ENCODE assay signal across 25 cellular contexts in genomic region chr5:78671609-78672008, GRCh38. TPM values are rescaled to one million over a fixed set of nuclear protein-coding genes. Genes with fewer than 3 reads are reported as not detected.
DNase-seq lines count a peak whose midpoint lies in the region; ATAC-seq, FAIRE-seq and TF ChIP-seq lines count a peak whose summit lies in the region.
"Had no signal": no experiment of that assay in that cellular context is flagged by ENCODE, and none has a peak within 500 bp of the region (broad histone marks: within the 10 kb centered on the region; RNA-seq: fewer than 3 reads in every experiment).

No MANE protein-coding gene starts in this region.

- H3K4me3 Mint-ChIP-seq in astrocyte (ENCODE audit: unreplicated experiment): no peak overlapping the region
- H3K4me3 Mint-ChIP-seq: activated B cell treated with CpG ODN at 0.5 μM for 24 hours; activated CD4-positive, alpha-beta memory T cell treated with anti-CD3 and anti-CD28 coated beads, Interleukin-2, amount 10 ng/mL, durations not matched to agents 7 days and 5 days; activated naive CD4-positive, alpha-beta T cell treated with anti-CD3 and anti-CD28 coated beads, Interleukin-2, amount 10 ng/mL, durations not matched to agents 7 days and 5 days; activated T-cell treated with anti-CD3 and anti-CD28 coated beads, Interleukin-2, amount 50 U/mL, for 24 hours; nephron progenitor cell had no signal

- H3K27ac Mint-ChIP-seq in astrocyte (ENCODE audit: unreplicated experiment): no peak overlapping the region
- H3K27ac Mint-ChIP-seq: activated B cell treated with CpG ODN at 0.5 μM for 24 hours; activated CD4-positive, alpha-beta memory T cell treated with anti-CD3 and anti-CD28 coated beads, Interleukin-2, amount 10 ng/mL, durations not matched to agents 7 days and 5 days; activated naive CD4-positive, alpha-beta T cell treated with anti-CD3 and anti-CD28 coated beads, Interleukin-2, amount 10 ng/mL, durations not matched to agents 7 days and 5 days; activated T-cell treated with anti-CD3 and anti-CD28 coated beads, Interleukin-2, amount 50 U/mL, for 24 hours; nephron progenitor cell; progenitor cell of endocrine pancreas had no signal

- H3K9me3 ChIP-seq in A549 (no peaks in the 10 kb centered on the region), astrocyte (ENCODE audit: insufficient read depth, low read depth, low read length) (no peaks in the 10 kb centered on the region), hepatocyte (ENCODE audit: low read depth) (no peaks in the 10 kb centered on the region)

- H3K4me1 ChIP-seq in A549 (peaks cover 44% of the 10 kb centered on the region), astrocyte (ENCODE audit: insufficient read depth, low read length) (no peaks in the 10 kb centered on the region), hepatocyte (ENCODE audit: insufficient read depth) (peaks cover 17% of the 10 kb centered on the region)

- H3K36me3 Mint-ChIP-seq in astrocyte (ENCODE audit: low read depth, unreplicated experiment): no peaks in the 10 kb centered on the region
- H3K36me3 Mint-ChIP-seq: activated naive CD4-positive, alpha-beta T cell treated with anti-CD3 and anti-CD28 coated beads, Interleukin-2, amount 10 ng/mL, durations not matched to agents 7 days and 5 days had no signal

- no peak for TF ChIP-seq CTCF in A549 (IDR thresholded peaks at IDR 0.05)
- no peak for TF ChIP-seq CTCF in astrocyte (IDR thresholded peaks at IDR 0.05; ENCODE audit: insufficient read depth, low read depth, low read length)
- no peak for TF ChIP-seq CTCF in hepatocyte (IDR thresholded peaks at IDR 0.05; ENCODE audit: poor library complexity)

- CTCF ChIA-PET in A549 (lab: Yijun Ruan, JAX) (interaction anchor here (0.6 kb wide), 1 partner anchor 1782 kb away, joined by 4 read pairs; no protein-coding TSS in a partner anchor), HEK293T (lab: Yijun Ruan, JAX) (interaction anchor here (0.6 to 0.7 kb wide), 2 partner anchors 261 to 293 kb away, joined by 4 to 6 read pairs; no protein-coding TSS in a partner anchor)

- FAIRE-seq in A549 (lab: Jason Lieb, UNC): no peak
- FAIRE-seq in astrocyte (lab: Jason Lieb, UNC): no peak
- FAIRE-seq: frontal cortex, urothelium cell line had no signal

- TF ChIP-seq RAD21 in A549 (conservative IDR thresholded peaks at IDR 0.05 in 1 of 2, IDR thresholded peaks at IDR 0.05 in 1 of 2): no peak

- H3K9me2 ChIP-seq in hepatocyte (replicated peaks; ENCODE audit: insufficient read depth): no peaks in the 10 kb centered on the region

- H3K27ac ChIP-seq in A549 (peak overlapping the region; percentile 33 to 40; a peak in 4 of 6 replicates), astrocyte (ENCODE audit: low read depth, low read length) (no peak overlapping the region), hepatocyte (peak overlapping the region; percentile 41)
- H3K27ac ChIP-seq: brain microvascular endothelial cell, C4-2B, coronary artery had no signal

- H3K9ac ChIP-seq in astrocyte (ENCODE audit: low read length): no peak overlapping the region

- no peak for TF ChIP-seq EP300 in A549 (IDR thresholded peaks at IDR 0.05)

- no peak for TF ChIP-seq POLR2A in A549 (IDR thresholded peaks at IDR 0.05; ENCODE audit: low read length)

- no peak overlapping the region for H3K4me3 ChIP-seq in A549
- no peak overlapping the region for H3K4me3 ChIP-seq in astrocyte (ENCODE audit: insufficient read depth, low read depth, low read length)
- no peak overlapping the region for H3K4me3 ChIP-seq in hepatocyte
- H3K4me3 ChIP-seq: coronary artery had no signal

- no peaks in the 10 kb centered on the region for H3K27me3 ChIP-seq in astrocyte (ENCODE audit: insufficient read depth, low read length)
- H3K27me3 ChIP-seq in hepatocyte: no peaks in the 10 kb centered on the region
- H3K27me3 ChIP-seq: brain microvascular endothelial cell had no signal

- H3K36me3 ChIP-seq in astrocyte (ENCODE audit: insufficient read depth, low read length): no peaks in the 10 kb centered on the region
- H3K36me3 ChIP-seq in hepatocyte (replicated peaks; ENCODE audit: insufficient read depth, low read depth): no peaks in the 10 kb centered on the region
- H3K36me3 ChIP-seq: brain microvascular endothelial cell had no signal

- no peaks in the 10 kb centered on the region for H3K27me3 Mint-ChIP-seq in astrocyte (ENCODE audit: low read depth, unreplicated experiment)
- H3K27me3 Mint-ChIP-seq: activated B cell treated with CpG ODN at 0.5 μM for 24 hours had no signal

- peaks cover 2% of the 10 kb centered on the region for H3K4me1 Mint-ChIP-seq in astrocyte (ENCODE audit: low read depth, unreplicated experiment)
- H3K4me1 Mint-ChIP-seq: activated CD4-positive, alpha-beta memory T cell treated with anti-CD3 and anti-CD28 coated beads, Interleukin-2, amount 10 ng/mL, durations not matched to agents 7 days and 5 days; activated naive CD4-positive, alpha-beta T cell treated with anti-CD3 and anti-CD28 coated beads, Interleukin-2, amount 10 ng/mL, durations not matched to agents 7 days and 5 days had no signal

- no peaks in the 10 kb centered on the region for H3K9me3 Mint-ChIP-seq in astrocyte (ENCODE audit: unreplicated experiment)
- H3K9me3 Mint-ChIP-seq: activated CD4-positive, alpha-beta memory T cell treated with anti-CD3 and anti-CD28 coated beads, Interleukin-2, amount 10 ng/mL, durations not matched to agents 7 days and 5 days; activated naive CD4-positive, alpha-beta T cell treated with anti-CD3 and anti-CD28 coated beads, Interleukin-2, amount 10 ng/mL, durations not matched to agents 7 days and 5 days; activated T-cell treated with anti-CD3 and anti-CD28 coated beads, Interleukin-2, amount 50 U/mL, for 24 hours had no signal

- no peaks in the 10 kb centered on the region for H3K79me2 ChIP-seq in astrocyte (ENCODE audit: insufficient read depth, low read length)
- no peaks in the 10 kb centered on the region for H3K79me2 ChIP-seq in hepatocyte

- POLR2A ChIA-PET in A549 (lab: Yijun Ruan, JAX) (no interaction called here), HEK293T (lab: Yijun Ruan, JAX) (no interaction called here)

- WGBS in A549 (ENCODE audit: missing lambda C conversion rate): 20% methylated on average over 4 of the region's 4 CpGs
- WGBS in hepatocyte (ENCODE audit: low lambda C conversion rate, missing lambda C conversion rate): 23% methylated on average over 4 of the region's 4 CpGs

- no peaks in the 10 kb centered on the region for H4K20me1 ChIP-seq in astrocyte (ENCODE audit: insufficient read depth, low read length)
- H4K20me1 ChIP-seq in hepatocyte (ENCODE audit: insufficient read depth, poor library complexity, severe bottlenecking): no peaks in the 10 kb centered on the region

- H3K4me2 ChIP-seq in A549 (peak overlapping the region; percentile 41; the same call in 2 of the 3 replicates), astrocyte (ENCODE audit: low read length) (no peak overlapping the region), hepatocyte (peak overlapping the region; percentile 12)

- H2AFZ ChIP-seq in astrocyte (ENCODE audit: low read depth, low read length) (no peak overlapping the region), hepatocyte (no peak overlapping the region)

- peak in 1 of 2 experiments; percentile 14 for DNase-seq in A549 (ENCODE audit: low read depth in 1 of 2, low spot score in 1 of 2)
- peak; percentile 81 for DNase-seq in LoVo (ENCODE audit: low spot score)
- peak; percentile 76 for DNase-seq in astrocyte (ENCODE audit: low read depth)
- peak; percentile 58 for DNase-seq in hepatocyte (ENCODE audit: low spot score)
- no peak for DNase-seq in HEK293T (ENCODE audit: extremely low spot score)
- no peak for DNase-seq in effector CD4-positive, alpha-beta T cell
- no peak for DNase-seq in stimulated activated naive CD8-positive, alpha-beta T cell treated with anti-CD3 and anti-CD28 coated beads, Interleukin-15, Interleukin-2, amounts not matched to agents 100 U/mL and 50 U/mL, for 24 hours
- DNase-seq: activated B cell treated with CpG ODN at 0.5 μM for 24 hours; activated CD4-positive, alpha-beta memory T cell treated with anti-CD3 and anti-CD28 coated beads, Interleukin-2, amount 10 ng/mL, durations not matched to agents 7 days and 5 days; activated naive CD4-positive, alpha-beta T cell treated with anti-CD3 and anti-CD28 coated beads, Interleukin-2, amount 10 ng/mL, durations not matched to agents 7 days and 5 days; activated T-cell treated with anti-CD3 and anti-CD28 coated beads, Interleukin-2, amount 50 U/mL, for 24 hours; brain microvascular endothelial cell; DMS53; mesenchymal stem cell; NCI-H1436; NCI-H2171; nephron progenitor cell; stimulated activated CD4-positive, alpha-beta T cell treated with anti-CD3 and anti-CD28 coated beads, Interleukin-4, amount 100 ng/mL, for 1 hour had no signal

- ATAC-seq in A549: peak in 1 of 2 experiments; percentile 30; a peak in 1 of 6 replicates
- ATAC-seq in GM18520 (IDR thresholded peaks at IDR 0.05; ENCODE audit: unreplicated experiment): no peak
- no peak for ATAC-seq in stimulated activated naive CD8-positive, alpha-beta T cell treated with anti-CD3 and anti-CD28 coated beads, Interleukin-15, Interleukin-2, amounts not matched to agents 100 U/mL and 50 U/mL, for 24 hours
- ATAC-seq: Panc1 had no signal

TF ChIP-seq in A549, 52 proteins besides CTCF, POLR2A, EP300 and RAD21 (continues in another document):
- no peak for TF ChIP-seq CEBPB (IDR thresholded peaks at IDR 0.05)
- no peak for TF ChIP-seq POLR2AphosphoS2 (conservative IDR thresholded peaks at IDR 0.05; ENCODE audit: low read length)
- no peak for TF ChIP-seq HOXA7 (CRISPR knock-in tag; IDR thresholded peaks at IDR 0.05)
- TF ChIP-seq EHF (CRISPR knock-in tag; IDR thresholded peaks at IDR 0.05): no peak

TF ChIP-seq in HEK293T, 16 proteins besides CTCF, POLR2A, EP300 and RAD21:
- no peak for TF ChIP-seq BHLHE40 (IDR thresholded peaks at IDR 0.05; ENCODE audit: borderline replicate concordance)

RNA-seq across cellular contexts. Expression of gene LHFPL2, which starts 23.0 kb away (rescaled TPM):
- polyA plus RNA-seq in A549 (2011; rRNA removed): 24.9 and 32.2 TPM in 2 replicates
- polyA plus RNA-seq in A549 (2012; cell fraction: cytosol; rRNA removed): 9.8 and 16.2 TPM in 2 replicates
- 17.8 and 26.0 TPM in 2 replicates for polyA plus RNA-seq in A549 (2012; cell fraction: nucleus; rRNA removed)
- 33.4 to 44.3 TPM (median 41.7 TPM) in 3 replicates for polyA plus RNA-seq in A549 (2017; fragmentation: RNase III; extraction: RNeasy Plus Mini Kit Qiagen cat#74134 plus additional on column Dnase treatment)
- 36.3 and 39.2 TPM in 2 replicates for polyA minus RNA-seq in A549 (2011; rRNA and poly(A)+ RNA removed)
- total RNA-seq in astrocyte: 17.0 and 19.8 TPM in 2 replicates
- 38.0 and 39.9 TPM in 2 replicates for total RNA-seq in hepatocyte
- 10.2 and 15.6 TPM in 2 replicates for polyA plus RNA-seq in hepatocyte

Comparison
In these comparisons a context has a peak if more than half of its experiments do, and no peak if none do; other contexts are left out.
1. DNase-seq: peak in LoVo (single experiment), astrocyte (single experiment) and hepatocyte (single experiment); none in HEK293T (single experiment), effector CD4-positive, alpha-beta T cell (single experiment) and stimulated activated naive CD8-positive, alpha-beta T cell treated with anti-CD3 and anti-CD28 coated beads, Interleukin-15, Interleukin-2, amounts not matched to agents 100 U/mL and 50 U/mL, for 24 hours (single experiment).